Comparison of ENCODE assay signal across 23 cellular contexts in genomic region chr1:63906053-63906704, GRCh38.
DNase-seq lines count a peak whose midpoint lies in the region; ATAC-seq, FAIRE-seq and TF ChIP-seq lines count a peak whose summit lies in the region.
"Had no signal": no experiment of that assay in that cellular context is flagged by ENCODE, and none has a peak within 500 bp of the region (broad histone marks: within the 10 kb centered on the region; RNA-seq: fewer than 3 reads in every experiment).

No MANE protein-coding gene starts in this region.

- no peaks in the 10 kb centered on the region for H3K9me3 Mint-ChIP-seq in H9
- H3K9me3 Mint-ChIP-seq in astrocyte (ENCODE audit: unreplicated experiment): no peaks in the 10 kb centered on the region
- no peaks in the 10 kb centered on the region for H3K9me3 Mint-ChIP-seq in nephron
- H3K9me3 Mint-ChIP-seq: activated naive CD4-positive, alpha-beta T cell treated with anti-CD3 and anti-CD28 coated beads, Interleukin-2, amount 10 ng/mL, durations not matched to agents 7 days and 5 days; CD4-positive, CD25-positive, alpha-beta regulatory T cell; natural killer cell had no signal

- no peak overlapping the region for H3K23ac ChIP-seq in H9 (ENCODE audit: insufficient read length, low read depth, low read length)

- no peaks in the 10 kb centered on the region for H3K27me3 ChIP-seq in H9 (ENCODE audit: insufficient read depth, low read length)
- no peaks in the 10 kb centered on the region for H3K27me3 ChIP-seq in astrocyte (ENCODE audit: insufficient read depth, low read length)
- H3K27me3 ChIP-seq: esophagus muscularis mucosa, SJSA1, thyroid gland had no signal

- H3K4me1 ChIP-seq in H9 (ENCODE audit: insufficient read depth, low read length) (peaks cover 35% of the 10 kb centered on the region; the same call in 1 of the 2 replicates), astrocyte (ENCODE audit: insufficient read depth, low read length) (peaks cover 3% of the 10 kb centered on the region)
- H3K4me1 ChIP-seq: thyroid gland had no signal

- H3K4me3 ChIP-seq in astrocyte (ENCODE audit: insufficient read depth, low read depth, low read length): no peak overlapping the region
- H3K4me3 ChIP-seq: esophagus muscularis mucosa, GM12878, SJSA1, thyroid gland had no signal

- H3K27me3 Mint-ChIP-seq in H9 (ENCODE audit: low read depth) (no peaks in the 10 kb centered on the region), astrocyte (ENCODE audit: low read depth, unreplicated experiment) (no peaks in the 10 kb centered on the region), nephron (ENCODE audit: low read depth) (peaks cover 7% of the 10 kb centered on the region)
- H3K27me3 Mint-ChIP-seq: CD4-positive, CD25-positive, alpha-beta regulatory T cell had no signal

- H2AK5ac ChIP-seq in H9 (ENCODE audit: insufficient read length, low read length): no peak overlapping the region

- H3K27ac ChIP-seq in H9 (ENCODE audit: insufficient read length, low read depth, low read length) (peak overlapping the region; percentile 3), astrocyte (ENCODE audit: low read depth, low read length) (no peak overlapping the region)
- H3K27ac ChIP-seq: esophagus muscularis mucosa, SJSA1, thyroid gland had no signal

- peak overlapping the region; percentile 24 to 97 (median 33); a peak in 5 of 7 replicates for H3K27ac Mint-ChIP-seq in H9
- H3K27ac Mint-ChIP-seq in astrocyte (ENCODE audit: unreplicated experiment): peak overlapping the region; percentile 64
- peak overlapping the region; percentile 14 to 31 (median 21) for H3K27ac Mint-ChIP-seq in nephron
- H3K27ac Mint-ChIP-seq: activated naive CD4-positive, alpha-beta T cell treated with anti-CD3 and anti-CD28 coated beads, Interleukin-2, amount 10 ng/mL, durations not matched to agents 7 days and 5 days; CD4-positive, CD25-positive, alpha-beta regulatory T cell; natural killer cell had no signal

- peaks cover 3% of the 10 kb centered on the region for H3K79me1 ChIP-seq in H9 (ENCODE audit: insufficient read depth, low read depth, low read length, poor library complexity, severe bottlenecking)

- no peak overlapping the region for H4K91ac ChIP-seq in H9 (ENCODE audit: insufficient read length, low read depth, low read length)

- H4K20me1 ChIP-seq in H9 (ENCODE audit: control insufficient read depth, insufficient read depth, insufficient read length) (no peaks in the 10 kb centered on the region), astrocyte (ENCODE audit: insufficient read depth, low read length) (peaks cover 17% of the 10 kb centered on the region)

- WGBS in H9 (ENCODE audit: extremely low coverage, insufficient read length, low lambda C conversion rate): no CpG with 5 or more reads among the region's 8 CpGs

- H2BK5ac ChIP-seq in H9 (ENCODE audit: insufficient read length, low read length): no peak overlapping the region

- H3K4ac ChIP-seq in H9 (ENCODE audit: low read depth, low read length): no peak overlapping the region

- H3K4me3 Mint-ChIP-seq in H9: peak overlapping the region in 1 of 2 experiments; percentile 9; a peak in 2 of 5 replicates
- peak overlapping the region; percentile 27 for H3K4me3 Mint-ChIP-seq in astrocyte (ENCODE audit: unreplicated experiment)
- H3K4me3 Mint-ChIP-seq in nephron: no peak overlapping the region
- H3K4me3 Mint-ChIP-seq: activated naive CD4-positive, alpha-beta T cell treated with anti-CD3 and anti-CD28 coated beads, Interleukin-2, amount 10 ng/mL, durations not matched to agents 7 days and 5 days; CD4-positive, CD25-positive, alpha-beta regulatory T cell; natural killer cell had no signal

- H3K18ac ChIP-seq in H9 (ENCODE audit: insufficient read length, low read depth, low read length): no peak overlapping the region

- H3K9ac ChIP-seq in H9 (ENCODE audit: extremely low read depth, insufficient read length, low read length): no peak overlapping the region
- no peak overlapping the region for H3K9ac ChIP-seq in astrocyte (ENCODE audit: low read length)

- no peak for ATAC-seq in GM21723 (IDR thresholded peaks at IDR 0.05; ENCODE audit: unreplicated experiment)
- ATAC-seq: GM12878, left colon, natural killer cell had no signal

- H3K56ac ChIP-seq in H9 (ENCODE audit: insufficient read length, low read depth, low read length): no peak overlapping the region

- H3K4me2 ChIP-seq in H9 (ENCODE audit: insufficient read depth, insufficient read length, low read length) (no peak overlapping the region), astrocyte (ENCODE audit: low read length) (no peak overlapping the region)

- no peak for DNase-seq in H9
- DNase-seq in NCI-H146 (lab: John Stamatoyannopoulos, UW): peak; percentile 46
- no peak for DNase-seq in astrocyte (ENCODE audit: low read depth)
- DNase-seq in RKO (ENCODE audit: low spot score): no peak
- no peak for DNase-seq in cortex of kidney (lab: John Stamatoyannopoulos, UW)
- DNase-seq: activated naive CD4-positive, alpha-beta T cell treated with anti-CD3 and anti-CD28 coated beads, Interleukin-2, amount 10 ng/mL, durations not matched to agents 7 days and 5 days; activated T-cell treated with anti-CD3 and anti-CD28 coated beads, Interleukin-2, amount 50 U/mL, for 48 hours; CD4-positive, CD25-positive, alpha-beta regulatory T cell; cerebellar nuclear complex; effector memory CD4-positive, alpha-beta T cell; Kasumi-1; left colon; natural killer cell; NCI-H1930; NCI-H774; stimulated activated naive CD4-positive, alpha-beta T cell treated with Interleukin-2 at 50 U/mL for 16 hours; thyroid gland had no signal

- no peak for TF ChIP-seq CTCF in H9 (conservative IDR thresholded peaks at IDR 0.05)
- TF ChIP-seq CTCF in astrocyte (IDR thresholded peaks at IDR 0.05; ENCODE audit: insufficient read depth, low read depth, low read length): no peak
- TF ChIP-seq CTCF in nephron (IDR thresholded peaks at IDR 0.05; ENCODE audit: unreplicated experiment in 3 of 3): no peak

- H3K4me1 Mint-ChIP-seq in H9: peaks cover 73 to 77% of the 10 kb centered on the region in 2 experiments
- peaks cover 33% of the 10 kb centered on the region for H3K4me1 Mint-ChIP-seq in astrocyte (ENCODE audit: low read depth, unreplicated experiment)
- H3K4me1 Mint-ChIP-seq in nephron: peaks cover 61% of the 10 kb centered on the region
- H3K4me1 Mint-ChIP-seq: activated naive CD4-positive, alpha-beta T cell treated with anti-CD3 and anti-CD28 coated beads, Interleukin-2, amount 10 ng/mL, durations not matched to agents 7 days and 5 days; CD4-positive, CD25-positive, alpha-beta regulatory T cell; natural killer cell had no signal

- FAIRE-seq in astrocyte (lab: Jason Lieb, UNC): no peak
- FAIRE-seq: GM12878, GM19239 had no signal

- no peaks in the 10 kb centered on the region for H3K36me3 Mint-ChIP-seq in H9 (ENCODE audit: insufficient read depth in 1 of 3, low read depth in 3 of 3)
- H3K36me3 Mint-ChIP-seq in astrocyte (ENCODE audit: low read depth, unreplicated experiment): peaks cover 5% of the 10 kb centered on the region
- H3K36me3 Mint-ChIP-seq in nephron (ENCODE audit: low read depth): no peaks in the 10 kb centered on the region
- H3K36me3 Mint-ChIP-seq: activated naive CD4-positive, alpha-beta T cell treated with anti-CD3 and anti-CD28 coated beads, Interleukin-2, amount 10 ng/mL, durations not matched to agents 7 days and 5 days; CD4-positive, CD25-positive, alpha-beta regulatory T cell; natural killer cell had no signal

- H4K5ac ChIP-seq in H9 (ENCODE audit: insufficient read length, low read depth, low read length): no peak overlapping the region

- H3K79me2 ChIP-seq in H9 (ENCODE audit: insufficient read depth, low read length): peaks cover 15% of the 10 kb centered on the region
- peaks cover 12% of the 10 kb centered on the region for H3K79me2 ChIP-seq in astrocyte (ENCODE audit: insufficient read depth, low read length)

- H4K8ac ChIP-seq in H9 (replicated peaks; ENCODE audit: insufficient read length, low read depth, low read length): no peak overlapping the region

- H2AFZ ChIP-seq in H9 (ENCODE audit: low read length) (no peak overlapping the region), astrocyte (ENCODE audit: low read depth, low read length) (no peak overlapping the region)

- H2BK15ac ChIP-seq in H9 (ENCODE audit: low read depth, low read length): no peak overlapping the region

- H3T11ph ChIP-seq in H9 (ENCODE audit: low read length): no peak overlapping the region

- H3K36me3 ChIP-seq in astrocyte (ENCODE audit: insufficient read depth, low read length): no peaks in the 10 kb centered on the region
- H3K36me3 ChIP-seq: esophagus muscularis mucosa, SJSA1, thyroid gland had no signal

- H3K14ac ChIP-seq in H9 (ENCODE audit: insufficient read depth, low read length): no peak overlapping the region

- H2BK20ac ChIP-seq in H9 (ENCODE audit: low read depth, low read length, poor library complexity, severe bottlenecking): no peak overlapping the region

- no peak overlapping the region for H2BK120ac ChIP-seq in H9 (ENCODE audit: low read depth, low read length, poor library complexity, severe bottlenecking)

- H3K9me3 ChIP-seq in H9 (ENCODE audit: control insufficient read depth, low read depth, low read length) (no peaks in the 10 kb centered on the region), astrocyte (ENCODE audit: insufficient read depth, low read depth, low read length) (no peaks in the 10 kb centered on the region)
- H3K9me3 ChIP-seq: esophagus muscularis mucosa, SJSA1, thyroid gland had no signal

- no peaks in the 10 kb centered on the region for H3K23me2 ChIP-seq in H9 (ENCODE audit: insufficient read length, low read depth, low read length, poor library complexity, severe bottlenecking)

- H2BK12ac ChIP-seq in H9 (ENCODE audit: insufficient read length, low read depth, low read length): no peak overlapping the region
